In genomic region chr1:33280091-33280661, GRCh38 we compare ENCODE assay signal across 2 cellular contexts.
TF ChIP-seq lines count a peak whose summit lies in the region.

No MANE protein-coding gene starts in this region.

TF ChIP-seq in GM23338, 12 proteins besides CTCF, POLR2A, EP300 and RAD21:
- TF ChIP-seq ZNF331 (CRISPR knock-in tag; IDR thresholded peaks at IDR 0.05; ENCODE audit: low read depth) (no peak), NANOG (IDR thresholded peaks at IDR 0.05; ENCODE audit: borderline replicate concordance) (no peak), EZH2 (IDR thresholded peaks at IDR 0.05; ENCODE audit: low read depth, unreplicated experiment) (no peak), JUNB (IDR thresholded peaks at IDR 0.05; ENCODE audit: unreplicated experiment) (no peak), CREB1 (CRISPR knock-in tag; IDR thresholded peaks at IDR 0.05; ENCODE audit: low read depth) (no peak), POLR2AphosphoS5 (IDR thresholded peaks at IDR 0.05; ENCODE audit: low read depth) (no peak), STAT1 (IDR thresholded peaks at IDR 0.05; ENCODE audit: unreplicated experiment) (no peak), ZNF114 (CRISPR knock-in tag; IDR thresholded peaks at IDR 0.05) (no peak)
- TF ChIP-seq, protein P1, sequence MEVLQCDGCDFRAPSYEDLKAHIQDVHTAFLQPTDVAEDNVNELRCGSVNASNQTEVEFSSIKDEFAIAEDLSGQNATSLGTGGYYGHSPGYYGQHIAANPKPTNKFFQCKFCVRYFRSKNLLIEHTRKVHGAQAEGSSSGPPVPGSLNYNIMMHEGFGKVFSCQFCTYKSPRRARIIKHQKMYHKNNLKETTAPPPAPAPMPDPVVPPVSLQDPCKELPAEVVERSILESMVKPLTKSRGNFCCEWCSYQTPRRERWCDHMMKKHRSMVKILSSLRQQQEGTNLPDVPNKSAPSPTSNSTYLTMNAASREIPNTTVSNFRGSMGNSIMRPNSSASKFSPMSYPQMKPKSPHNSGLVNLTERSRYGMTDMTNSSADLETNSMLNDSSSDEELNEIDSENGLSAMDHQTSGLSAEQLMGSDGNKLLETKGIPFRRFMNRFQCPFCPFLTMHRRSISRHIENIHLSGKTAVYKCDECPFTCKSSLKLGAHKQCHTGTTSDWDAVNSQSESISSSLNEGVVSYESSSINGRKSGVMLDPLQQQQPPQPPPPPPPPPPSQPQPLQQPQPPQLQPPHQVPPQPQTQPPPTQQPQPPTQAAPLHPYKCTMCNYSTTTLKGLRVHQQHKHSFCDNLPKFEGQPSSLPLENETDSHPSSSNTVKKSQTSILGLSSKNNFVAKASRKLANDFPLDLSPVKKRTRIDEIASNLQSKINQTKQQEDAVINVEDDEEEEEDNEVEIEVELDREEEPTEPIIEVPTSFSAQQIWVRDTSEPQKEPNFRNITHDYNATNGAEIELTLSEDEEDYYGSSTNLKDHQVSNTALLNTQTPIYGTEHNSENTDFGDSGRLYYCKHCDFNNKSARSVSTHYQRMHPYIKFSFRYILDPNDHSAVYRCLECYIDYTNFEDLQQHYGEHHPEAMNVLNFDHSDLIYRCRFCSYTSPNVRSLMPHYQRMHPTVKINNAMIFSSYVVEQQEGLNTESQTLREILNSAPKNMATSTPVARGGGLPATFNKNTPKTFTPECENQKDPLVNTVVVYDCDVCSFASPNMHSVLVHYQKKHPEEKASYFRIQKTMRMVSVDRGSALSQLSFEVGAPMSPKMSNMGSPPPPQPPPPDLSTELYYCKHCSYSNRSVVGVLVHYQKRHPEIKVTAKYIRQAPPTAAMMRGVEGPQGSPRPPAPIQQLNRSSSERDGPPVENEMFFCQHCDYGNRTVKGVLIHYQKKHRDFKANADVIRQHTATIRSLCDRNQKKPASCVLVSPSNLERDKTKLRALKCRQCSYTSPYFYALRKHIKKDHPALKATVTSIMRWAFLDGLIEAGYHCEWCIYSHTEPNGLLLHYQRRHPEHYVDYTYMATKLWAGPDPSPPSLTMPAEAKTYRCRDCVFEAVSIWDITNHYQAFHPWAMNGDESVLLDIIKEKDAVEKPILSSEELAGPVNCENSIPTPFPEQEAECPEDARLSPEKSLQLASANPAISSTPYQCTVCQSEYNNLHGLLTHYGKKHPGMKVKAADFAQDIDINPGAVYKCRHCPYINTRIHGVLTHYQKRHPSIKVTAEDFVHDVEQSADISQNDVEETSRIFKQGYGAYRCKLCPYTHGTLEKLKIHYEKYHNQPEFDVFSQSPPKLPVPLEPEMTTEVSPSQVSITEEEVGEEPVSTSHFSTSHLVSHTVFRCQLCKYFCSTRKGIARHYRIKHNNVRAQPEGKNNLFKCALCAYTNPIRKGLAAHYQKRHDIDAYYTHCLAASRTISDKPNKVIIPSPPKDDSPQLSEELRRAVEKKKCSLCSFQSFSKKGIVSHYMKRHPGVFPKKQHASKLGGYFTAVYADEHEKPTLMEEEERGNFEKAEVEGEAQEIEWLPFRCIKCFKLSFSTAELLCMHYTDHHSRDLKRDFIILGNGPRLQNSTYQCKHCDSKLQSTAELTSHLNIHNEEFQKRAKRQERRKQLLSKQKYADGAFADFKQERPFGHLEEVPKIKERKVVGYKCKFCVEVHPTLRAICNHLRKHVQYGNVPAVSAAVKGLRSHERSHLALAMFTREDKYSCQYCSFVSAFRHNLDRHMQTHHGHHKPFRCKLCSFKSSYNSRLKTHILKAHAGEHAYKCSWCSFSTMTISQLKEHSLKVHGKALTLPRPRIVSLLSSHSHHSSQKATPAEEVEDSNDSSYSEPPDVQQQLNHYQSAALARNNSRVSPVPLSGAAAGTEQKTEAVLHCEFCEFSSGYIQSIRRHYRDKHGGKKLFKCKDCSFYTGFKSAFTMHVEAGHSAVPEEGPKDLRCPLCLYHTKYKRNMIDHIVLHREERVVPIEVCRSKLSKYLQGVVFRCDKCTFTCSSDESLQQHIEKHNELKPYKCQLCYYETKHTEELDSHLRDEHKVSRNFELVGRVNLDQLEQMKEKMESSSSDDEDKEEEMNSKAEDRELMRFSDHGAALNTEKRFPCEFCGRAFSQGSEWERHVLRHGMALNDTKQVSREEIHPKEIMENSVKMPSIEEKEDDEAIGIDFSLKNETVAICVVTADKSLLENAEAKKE (CRISPR knock-in tag; IDR thresholded peaks at IDR 0.05): no peak
- TF ChIP-seq, protein P2, sequence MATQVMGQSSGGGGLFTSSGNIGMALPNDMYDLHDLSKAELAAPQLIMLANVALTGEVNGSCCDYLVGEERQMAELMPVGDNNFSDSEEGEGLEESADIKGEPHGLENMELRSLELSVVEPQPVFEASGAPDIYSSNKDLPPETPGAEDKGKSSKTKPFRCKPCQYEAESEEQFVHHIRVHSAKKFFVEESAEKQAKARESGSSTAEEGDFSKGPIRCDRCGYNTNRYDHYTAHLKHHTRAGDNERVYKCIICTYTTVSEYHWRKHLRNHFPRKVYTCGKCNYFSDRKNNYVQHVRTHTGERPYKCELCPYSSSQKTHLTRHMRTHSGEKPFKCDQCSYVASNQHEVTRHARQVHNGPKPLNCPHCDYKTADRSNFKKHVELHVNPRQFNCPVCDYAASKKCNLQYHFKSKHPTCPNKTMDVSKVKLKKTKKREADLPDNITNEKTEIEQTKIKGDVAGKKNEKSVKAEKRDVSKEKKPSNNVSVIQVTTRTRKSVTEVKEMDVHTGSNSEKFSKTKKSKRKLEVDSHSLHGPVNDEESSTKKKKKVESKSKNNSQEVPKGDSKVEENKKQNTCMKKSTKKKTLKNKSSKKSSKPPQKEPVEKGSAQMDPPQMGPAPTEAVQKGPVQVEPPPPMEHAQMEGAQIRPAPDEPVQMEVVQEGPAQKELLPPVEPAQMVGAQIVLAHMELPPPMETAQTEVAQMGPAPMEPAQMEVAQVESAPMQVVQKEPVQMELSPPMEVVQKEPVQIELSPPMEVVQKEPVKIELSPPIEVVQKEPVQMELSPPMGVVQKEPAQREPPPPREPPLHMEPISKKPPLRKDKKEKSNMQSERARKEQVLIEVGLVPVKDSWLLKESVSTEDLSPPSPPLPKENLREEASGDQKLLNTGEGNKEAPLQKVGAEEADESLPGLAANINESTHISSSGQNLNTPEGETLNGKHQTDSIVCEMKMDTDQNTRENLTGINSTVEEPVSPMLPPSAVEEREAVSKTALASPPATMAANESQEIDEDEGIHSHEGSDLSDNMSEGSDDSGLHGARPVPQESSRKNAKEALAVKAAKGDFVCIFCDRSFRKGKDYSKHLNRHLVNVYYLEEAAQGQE (IDR thresholded peaks at IDR 0.05; ENCODE audit: unreplicated experiment): no peak

TF ChIP-seq in HepG2, 621 proteins besides CTCF, POLR2A, EP300 and RAD21:
- TF ChIP-seq NRL (CRISPR knock-in tag; IDR thresholded peaks at IDR 0.05; ENCODE audit: borderline replicate concordance): no peak
- TF ChIP-seq AGO2 (optimal IDR thresholded peaks at IDR 0.05; ENCODE audit: low read depth, low read length): peak; percentile 80
- no peak for TF ChIP-seq SMC3 (IDR thresholded peaks at IDR 0.05; ENCODE audit: low read length)
TF ChIP-seq in HepG2: peak in this region for 1.
